ENCODE assay signal across 14 cellular contexts in genomic region chr13:114048463-114048862, GRCh38.
DNase-seq lines count a peak whose midpoint lies in the region; ATAC-seq, FAIRE-seq and TF ChIP-seq lines count a peak whose summit lies in the region.
"Had no signal": no experiment of that assay in that cellular context is flagged by ENCODE, and none has a peak within 500 bp of the region (broad histone marks: within the 10 kb centered on the region; RNA-seq: fewer than 3 reads in every experiment).

No MANE protein-coding gene starts in this region.

- no peaks in the 10 kb centered on the region for H3K36me3 ChIP-seq in liver (ENCODE audit: control insufficient read depth in 4 of 4, insufficient read depth in 3 of 4, low read depth in 1 of 4, low read length in 3 of 4)
- no peaks in the 10 kb centered on the region for H3K36me3 ChIP-seq in HepG2 (replicated peaks in 1 of 2; ENCODE audit: control insufficient read depth in 1 of 2, insufficient read depth in 2 of 2, low read length in 2 of 2)

- intact Hi-C loops in HepG2 (cut with micrococcal nuclease; ENCODE audit: unreplicated experiment): no loop called here
- intact Hi-C loops in activated B cell treated with CpG ODN at 0.5 μM for 24 hours (cut with micrococcal nuclease): loop anchor here (2.0 kb wide), 1 partner anchor 24 kb away; no protein-coding TSS in a partner anchor

- no TSS peak for BruUV-seq in HepG2 (replicated peaks; lab: Mats Ljungman, UMichigan)

- ATAC-seq in HepG2 (no peak), activated B cell treated with CpG ODN at 0.5 μM for 24 hours (ENCODE audit: low read depth) (no peak), memory B cell (ENCODE audit: low read depth) (no peak), HG03565 (IDR thresholded peaks at IDR 0.05; ENCODE audit: unreplicated experiment) (no peak)

- no peak for TF ChIP-seq CTCF in liver (IDR thresholded peaks at IDR 0.05; ENCODE audit: low read depth, low read length, missing input control)
- TF ChIP-seq CTCF in HepG2 (CRISPR knock-in tag; IDR thresholded peaks at IDR 0.05): no peak
- TF ChIP-seq CTCF in activated B cell treated with CpG ODN at 0.5 μM for 24 hours (IDR thresholded peaks at IDR 0.05): no peak
- TF ChIP-seq CTCF in HFFc6 (IDR thresholded peaks at IDR 0.05): no peak

- H3K4me1 Mint-ChIP-seq in activated B cell treated with CpG ODN at 0.5 μM for 24 hours: peaks cover 81% of the 10 kb centered on the region
- H3K4me1 Mint-ChIP-seq in memory B cell: peaks cover 62% of the 10 kb centered on the region
- H3K4me1 Mint-ChIP-seq in HFFc6 (ENCODE audit: low read depth): peaks cover 27% of the 10 kb centered on the region

- WGBS in liver: 77% methylated on average over 34 of the region's 34 CpGs
- 41% methylated on average over 9 of the region's 34 CpGs for WGBS in HepG2 (ENCODE audit: low lambda C conversion rate)

- POLR2A ChIA-PET in HepG2 (lab: Yijun Ruan, JAX): no interaction called here
- POLR2A ChIA-PET in activated B cell treated with CpG ODN at 0.5 μM for 24 hours (lab: Charles Lee): interaction anchor here (0.7 to 2.9 kb wide), 7 partner anchors 9 to 82 kb away, joined by 3 to 25 read pairs (median 5); no protein-coding TSS in a partner anchor

- DNase-seq in HepG2 (ENCODE audit: low spot score): no peak
- DNase-seq in activated B cell treated with CpG ODN at 0.5 μM for 24 hours: no peak
- DNase-seq in memory B cell (ENCODE audit: low spot score in 2 of 2): no peak
- no peak for DNase-seq in HFFc6
- no peak for DNase-seq in NCI-H82 (lab: John Stamatoyannopoulos, UW)
- no peak for DNase-seq in NCI-H526 (lab: John Stamatoyannopoulos, UW)
- DNase-seq: foreskin melanocyte, GM23248, NCI-H2081 treated with DMSO at 0.1 percent for 48 hours, NCI-H748 treated with DMSO at 0.1 percent for 48 hours, psoas muscle had no signal

- no peak overlapping the region for H3K9ac ChIP-seq in liver (ENCODE audit: low read depth in 1 of 2, low read length in 2 of 2)
- no peak overlapping the region for H3K9ac ChIP-seq in HepG2 (ENCODE audit: insufficient read depth, low read depth, low read length)
- H3K9ac ChIP-seq: GM23248 had no signal

- H3K27me3 Mint-ChIP-seq in activated B cell treated with CpG ODN at 0.5 μM for 24 hours (no peaks in the 10 kb centered on the region), memory B cell (no peaks in the 10 kb centered on the region), HFFc6 (ENCODE audit: insufficient read depth) (peaks cover 7% of the 10 kb centered on the region)
- H3K27me3 Mint-ChIP-seq: activated naive CD8-positive, alpha-beta T cell treated with anti-CD3 and anti-CD28 coated beads, Interleukin-2, amount 50 U/mL, for 24 hours had no signal

- no peak for FAIRE-seq in HepG2 (lab: Jason Lieb, UNC)

- H3K4me3 Mint-ChIP-seq in activated B cell treated with CpG ODN at 0.5 μM for 24 hours (no peak overlapping the region), memory B cell (peak overlapping the region; percentile 83), HFFc6 (no peak overlapping the region)

- no peak overlapping the region for H3K27ac ChIP-seq in liver (ENCODE audit: low read depth in 1 of 2, low read length in 2 of 2)
- H3K27ac ChIP-seq in HepG2 (ENCODE audit: extremely low read length, insufficient read depth, low read length): no peak overlapping the region
- H3K27ac ChIP-seq: GM23248, psoas muscle had no signal

- H3K9me3 ChIP-seq in liver (ENCODE audit: control insufficient read depth in 4 of 4, low read length in 3 of 4) (no peaks in the 10 kb centered on the region), HepG2 (ENCODE audit: low read length) (no peaks in the 10 kb centered on the region)
- H3K9me3 ChIP-seq: psoas muscle had no signal

- CTCF ChIA-PET in HepG2 (lab: Yijun Ruan, JAX; ENCODE audit: low intra/inter-chr PET ratio, low total read pairs) (no interaction called here), activated B cell treated with CpG ODN at 0.5 μM for 24 hours (lab: Charles Lee) (interaction anchor here (0.8 kb wide), 1 partner anchor 62 kb away, joined by 3 read pairs; no protein-coding TSS in a partner anchor)

- H3K4me1 ChIP-seq in liver (ENCODE audit: control insufficient read depth in 4 of 4, insufficient read depth in 4 of 4, low read length in 3 of 4): no peaks in the 10 kb centered on the region
- H3K4me1 ChIP-seq in HepG2 (ENCODE audit: insufficient read depth, low read length): no peaks in the 10 kb centered on the region

- no peak overlapping the region for H2AFZ ChIP-seq in HepG2 (ENCODE audit: low read length)
- H2AFZ ChIP-seq: GM23248 had no signal

- no peaks in the 10 kb centered on the region for H3K27me3 ChIP-seq in liver (ENCODE audit: control insufficient read depth in 4 of 4, insufficient read depth in 4 of 4, low read length in 3 of 4)
- peaks cover 3 to 58% of the 10 kb centered on the region in 2 experiments; a peak in 4 of 5 replicates for H3K27me3 ChIP-seq in HepG2 (ENCODE audit: control insufficient read depth in 1 of 2, insufficient read depth in 2 of 2, low read length in 2 of 2)

- no peak for TF ChIP-seq POLR2A in HepG2 (IDR thresholded peaks at IDR 0.05; ENCODE audit: insufficient read depth in 1 of 2, low read depth in 2 of 2, low read length in 2 of 2)

- H3K79me2 ChIP-seq in HepG2 (ENCODE audit: insufficient read depth, low read length): no peaks in the 10 kb centered on the region

- H3K36me3 Mint-ChIP-seq in activated B cell treated with CpG ODN at 0.5 μM for 24 hours (ENCODE audit: low read depth) (peaks cover 38% of the 10 kb centered on the region), memory B cell (peaks cover 12% of the 10 kb centered on the region), HFFc6 (ENCODE audit: low read depth) (peaks cover 23% of the 10 kb centered on the region)

- H3K27ac Mint-ChIP-seq in activated B cell treated with CpG ODN at 0.5 μM for 24 hours (peak overlapping the region; percentile 74), memory B cell (peak overlapping the region; percentile 94), HFFc6 (no peak overlapping the region)

- TF ChIP-seq RAD21 in liver (IDR thresholded peaks at IDR 0.05) (no peak), HepG2 (CRISPR knock-in tag; IDR thresholded peaks at IDR 0.05) (no peak)

- H4K20me1 ChIP-seq in HepG2 (ENCODE audit: insufficient read depth, low read length): no peaks in the 10 kb centered on the region

- H3K9me3 Mint-ChIP-seq in activated B cell treated with CpG ODN at 0.5 μM for 24 hours (no peaks in the 10 kb centered on the region), memory B cell (no peaks in the 10 kb centered on the region), HFFc6 (no peaks in the 10 kb centered on the region)
- H3K9me3 Mint-ChIP-seq: activated naive CD8-positive, alpha-beta T cell treated with anti-CD3 and anti-CD28 coated beads, Interleukin-2, amount 50 U/mL, for 24 hours had no signal

- H3K4me3 ChIP-seq in liver (ENCODE audit: low read depth in 1 of 3, low read length in 3 of 3) (no peak overlapping the region), HepG2 (replicated peaks in 1 of 3; ENCODE audit: insufficient read depth in 1 of 3, low read depth in 2 of 3, low read length in 3 of 3) (no peak overlapping the region)
- H3K4me3 ChIP-seq: GM23248, psoas muscle had no signal

- in situ Hi-C loops in HepG2 (cut with HindIII; ENCODE audit: extremely low pct_ligation_motif_present, low pct_unique_long_range_greater_than_20kb): no loop called here

- TF ChIP-seq EP300 in HepG2 (IDR thresholded peaks at IDR 0.05; ENCODE audit: low read depth in 2 of 2, low read length in 2 of 2) (no peak), HepG2 (CRISPR knock-in tag; IDR thresholded peaks at IDR 0.05; ENCODE audit: borderline replicate concordance) (no peak)

- no peak overlapping the region for H3K4me2 ChIP-seq in HepG2 (ENCODE audit: low read depth, low read length)

TF ChIP-seq in liver, 16 proteins besides CTCF, POLR2A, EP300 and RAD21:
- TF ChIP-seq TAF1 (conservative IDR thresholded peaks at IDR 0.05) (no peak), FOXA2 (IDR thresholded peaks at IDR 0.05) (no peak), FOXA1 (IDR thresholded peaks at IDR 0.05) (no peak), MAX (IDR thresholded peaks at IDR 0.05) (no peak), RXRA (IDR thresholded peaks at IDR 0.05) (peak; percentile 9 to 31)

TF ChIP-seq in HepG2, 621 proteins besides CTCF, POLR2A, EP300 and RAD21 (continues in another document):
- TF ChIP-seq ZNF225 (CRISPR knock-in tag; IDR thresholded peaks at IDR 0.05): no peak
- TF ChIP-seq ZNF343 (CRISPR knock-in tag; IDR thresholded peaks at IDR 0.05): no peak
- no peak for TF ChIP-seq PLSCR1 (CRISPR knock-in tag; IDR thresholded peaks at IDR 0.05; ENCODE audit: borderline replicate concordance)
- no peak for TF ChIP-seq CHD4 (IDR thresholded peaks at IDR 0.05; ENCODE audit: borderline replicate concordance, low read length)
- no peak for TF ChIP-seq ZSCAN29 (CRISPR knock-in tag; conservative IDR thresholded peaks at IDR 0.05)
- TF ChIP-seq ZNF329 (CRISPR knock-in tag; IDR thresholded peaks at IDR 0.05; ENCODE audit: low read depth): no peak
- no peak for TF ChIP-seq ZMAT5 (CRISPR knock-in tag; IDR thresholded peaks at IDR 0.05; ENCODE audit: borderline replicate concordance, low read depth)
- TF ChIP-seq RFXANK (CRISPR knock-in tag; IDR thresholded peaks at IDR 0.05): no peak
- TF ChIP-seq ZNF12 (CRISPR knock-in tag; IDR thresholded peaks at IDR 0.05): no peak
- TF ChIP-seq AGO2 (optimal IDR thresholded peaks at IDR 0.05; ENCODE audit: low read depth, low read length): no peak
- TF ChIP-seq ZBTB3 (CRISPR knock-in tag; IDR thresholded peaks at IDR 0.05; ENCODE audit: borderline replicate concordance, low read depth): no peak
- no peak for TF ChIP-seq NFYB (CRISPR knock-in tag; IDR thresholded peaks at IDR 0.05)
- no peak for TF ChIP-seq GLI4 (CRISPR knock-in tag; IDR thresholded peaks at IDR 0.05; ENCODE audit: borderline replicate concordance)
- TF ChIP-seq ZNF337 (CRISPR knock-in tag; IDR thresholded peaks at IDR 0.05; ENCODE audit: borderline replicate concordance, low read depth): no peak
- TF ChIP-seq ZC3H13 (CRISPR knock-in tag; IDR thresholded peaks at IDR 0.05): no peak
- no peak for TF ChIP-seq TAF15 (IDR thresholded peaks at IDR 0.05; ENCODE audit: low read depth, low read length, poor library complexity, severe bottlenecking)
- no peak for TF ChIP-seq RNF2 (conservative IDR thresholded peaks at IDR 0.05; ENCODE audit: low read depth)
- no peak for TF ChIP-seq SRSF4 (IDR thresholded peaks at IDR 0.05; ENCODE audit: low read depth, low read length, poor library complexity, severe bottlenecking)
